In the genomic region with DNA sequence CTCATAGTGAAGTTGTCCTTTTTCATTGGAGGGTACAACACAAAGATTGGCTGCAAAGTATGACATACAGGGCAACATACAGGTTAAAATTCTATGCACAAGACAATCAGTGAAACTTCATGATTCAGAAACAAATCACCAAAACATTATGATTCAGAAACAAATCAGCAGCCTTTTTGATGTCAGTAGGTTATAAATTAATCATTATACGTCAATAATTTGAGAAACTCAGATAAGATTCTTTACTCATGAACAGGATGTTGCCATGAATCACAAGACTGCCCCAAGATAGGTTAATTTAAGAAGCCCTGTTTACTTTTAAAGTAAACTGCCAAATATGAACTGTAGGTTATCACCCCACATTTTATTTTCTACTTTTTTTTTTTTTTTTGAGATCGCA, we compare ENCODE assay signal across 23 cellular contexts.
DNase-seq lines count a peak whose midpoint lies in the region; ATAC-seq and TF ChIP-seq lines count a peak whose summit lies in the region.
"Had no signal": no experiment of that assay in that cellular context is flagged by ENCODE, and none has a peak within 500 bp of the region (broad histone marks: within the 10 kb centered on the region; RNA-seq: fewer than 3 reads in every experiment).

No MANE protein-coding gene starts in this region.

- intact Hi-C loops in left ventricle myocardium superior (cut with micrococcal nuclease): no loop called here

- peaks cover 2 to 5% of the 10 kb centered on the region in 2 donors for H3K9me3 Mint-ChIP-seq in activated T-cell treated with anti-CD3 and anti-CD28 coated beads, Interleukin-2, amount 50 U/mL, for 72 hours
- peaks cover 2% of the 10 kb centered on the region for H3K9me3 Mint-ChIP-seq in activated T-cell treated with anti-CD3 and anti-CD28 coated beads, Interleukin-2, amount 50 U/mL, for 24 hours
- H3K9me3 Mint-ChIP-seq in activated T-helper 17 cell treated with anti-CD3 and anti-CD28 coated beads, Interleukin-2, amount 50 U/mL, for 72 hours: no peaks in the 10 kb centered on the region

- peak overlapping the region in 1 of 2 donors; percentile 29 for H3K4me3 Mint-ChIP-seq in activated T-cell treated with anti-CD3 and anti-CD28 coated beads, Interleukin-2, amount 50 U/mL, for 72 hours
- H3K4me3 Mint-ChIP-seq in activated T-cell treated with anti-CD3 and anti-CD28 coated beads, Interleukin-2, amount 50 U/mL, for 24 hours: no peak overlapping the region
- no peak overlapping the region for H3K4me3 Mint-ChIP-seq in activated T-helper 17 cell treated with anti-CD3 and anti-CD28 coated beads, Interleukin-2, amount 50 U/mL, for 72 hours
- H3K4me3 Mint-ChIP-seq: CD14-positive monocyte, IgD-negative memory B cell, memory B cell, natural killer cell had no signal

- peak; percentile 61 to 87 for ATAC-seq in activated T-cell treated with anti-CD3 and anti-CD28 coated beads, Interleukin-2, amount 50 U/mL, for 72 hours (replicated peaks in 1 of 2)
- ATAC-seq in activated T-helper 17 cell treated with anti-CD3 and anti-CD28 coated beads, Interleukin-2, amount 50 U/mL, for 72 hours (replicated peaks): peak; percentile 60
- ATAC-seq in left ventricle myocardium superior (no peak), GM21619 (IDR thresholded peaks at IDR 0.05; ENCODE audit: unreplicated experiment) (no peak), GM19395 (IDR thresholded peaks at IDR 0.05; ENCODE audit: unreplicated experiment) (no peak)
- ATAC-seq: natural killer cell, SK-N-SH treated with all-trans-retinoic acid at 6 μM for 48 hours, upper lobe of right lung had no signal

- peak overlapping the region; percentile 10 for H3K27ac Mint-ChIP-seq in activated T-cell treated with anti-CD3 and anti-CD28 coated beads, Interleukin-2, amount 50 U/mL, for 72 hours
- no peak overlapping the region for H3K27ac Mint-ChIP-seq in activated T-cell treated with anti-CD3 and anti-CD28 coated beads, Interleukin-2, amount 50 U/mL, for 24 hours
- no peak overlapping the region for H3K27ac Mint-ChIP-seq in activated T-helper 17 cell treated with anti-CD3 and anti-CD28 coated beads, Interleukin-2, amount 50 U/mL, for 72 hours
- H3K27ac Mint-ChIP-seq: CD14-positive monocyte, IgD-negative memory B cell, memory B cell, natural killer cell had no signal

- no peaks in the 10 kb centered on the region for H3K4me1 Mint-ChIP-seq in activated T-cell treated with anti-CD3 and anti-CD28 coated beads, Interleukin-2, amount 50 U/mL, for 72 hours (ENCODE audit: low read depth)
- H3K4me1 Mint-ChIP-seq in activated T-cell treated with anti-CD3 and anti-CD28 coated beads, Interleukin-2, amount 50 U/mL, for 24 hours (ENCODE audit: low read depth): peaks cover 7% of the 10 kb centered on the region
- no peaks in the 10 kb centered on the region for H3K4me1 Mint-ChIP-seq in activated T-helper 17 cell treated with anti-CD3 and anti-CD28 coated beads, Interleukin-2, amount 50 U/mL, for 72 hours
- H3K4me1 Mint-ChIP-seq: CD14-positive monocyte, IgD-negative memory B cell, memory B cell, natural killer cell had no signal

- TF ChIP-seq CTCF in fibroblast of pulmonary artery (IDR thresholded peaks at IDR 0.05; ENCODE audit: low read length, missing control alignments): no peak

- H3K36me3 Mint-ChIP-seq in activated T-cell treated with anti-CD3 and anti-CD28 coated beads, Interleukin-2, amount 50 U/mL, for 72 hours (ENCODE audit: insufficient read depth in 2 of 2): no peaks in the 10 kb centered on the region
- H3K36me3 Mint-ChIP-seq in activated T-cell treated with anti-CD3 and anti-CD28 coated beads, Interleukin-2, amount 50 U/mL, for 24 hours (ENCODE audit: low read depth): no peaks in the 10 kb centered on the region
- H3K36me3 Mint-ChIP-seq in activated T-helper 17 cell treated with anti-CD3 and anti-CD28 coated beads, Interleukin-2, amount 50 U/mL, for 72 hours (ENCODE audit: low read depth): no peaks in the 10 kb centered on the region
- H3K36me3 Mint-ChIP-seq: CD14-positive monocyte, IgD-negative memory B cell, memory B cell, natural killer cell had no signal

- no peak overlapping the region for H3K4me3 ChIP-seq in fibroblast of pulmonary artery (replicated peaks; ENCODE audit: low read depth, low read length)
- H3K4me3 ChIP-seq: HAP-1, hepatocyte, upper lobe of right lung had no signal

- no peak for DNase-seq in activated T-cell treated with anti-CD3 and anti-CD28 coated beads, Interleukin-2, amount 50 U/mL, for 72 hours
- DNase-seq in activated T-cell treated with anti-CD3 and anti-CD28 coated beads, Interleukin-2, amount 50 U/mL, for 24 hours: no peak
- DNase-seq in fibroblast of pulmonary artery (ENCODE audit: low read depth): peak; percentile 59
- no peak for DNase-seq in left ventricle myocardium superior
- DNase-seq in putamen (ENCODE audit: low spot score): no peak
- DNase-seq: activated CD4-positive, CD25-positive, alpha-beta regulatory T cell treated with anti-CD3 and anti-CD28 coated beads, Interleukin-2, amount 50 U/mL, for 72 hours; central memory CD4-positive, alpha-beta T cell; DMS 273 treated with DMSO at 0.1 percent for 48 hours; GDM1; islet precursor cell; natural killer cell; NCI-H1694; T-helper 9 cell; upper lobe of right lung had no signal

- peaks cover 17% of the 10 kb centered on the region for H3K27me3 Mint-ChIP-seq in activated T-cell treated with anti-CD3 and anti-CD28 coated beads, Interleukin-2, amount 50 U/mL, for 72 hours (ENCODE audit: low read depth)
- H3K27me3 Mint-ChIP-seq in activated T-cell treated with anti-CD3 and anti-CD28 coated beads, Interleukin-2, amount 50 U/mL, for 24 hours: peaks cover 23% of the 10 kb centered on the region
- H3K27me3 Mint-ChIP-seq in activated T-helper 17 cell treated with anti-CD3 and anti-CD28 coated beads, Interleukin-2, amount 50 U/mL, for 72 hours: peaks cover 16% of the 10 kb centered on the region

Comparison
In these comparisons a context has a peak if more than half of its experiments do, and no peak if none do; other contexts are left out.
1. ATAC-seq: peak in activated T-cell treated with anti-CD3 and anti-CD28 coated beads, Interleukin-2, amount 50 U/mL, for 72 hours (2 of 2) and activated T-helper 17 cell treated with anti-CD3 and anti-CD28 coated beads, Interleukin-2, amount 50 U/mL, for 72 hours (single experiment); none in left ventricle myocardium superior (single experiment), GM21619 (single experiment) and GM19395 (single experiment).